ENCODE assay signal across 16 cellular contexts in the genomic region with DNA sequence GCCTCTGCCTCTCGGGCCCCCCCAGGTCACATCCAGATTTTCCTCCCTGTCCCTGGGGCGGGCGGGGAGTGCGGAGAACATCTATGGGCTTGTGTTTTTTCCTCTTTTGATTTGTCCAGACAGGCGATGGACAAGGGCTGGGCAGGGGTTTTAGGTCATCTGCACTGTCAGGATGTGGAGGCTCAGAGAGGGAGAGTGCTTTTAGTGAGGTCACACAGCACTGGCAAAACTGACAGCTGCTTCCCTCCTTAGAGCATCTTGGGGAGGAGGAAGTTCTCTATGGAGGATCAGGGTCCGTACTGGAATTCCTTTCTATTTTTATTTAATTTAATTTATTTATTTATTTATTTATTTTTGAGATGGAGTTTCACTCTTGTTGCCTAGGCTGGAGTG. TPM values are rescaled to one million over a fixed set of nuclear protein-coding genes. Genes with fewer than 3 reads are reported as not detected.
DNase-seq lines count a peak whose midpoint lies in the region; ATAC-seq, FAIRE-seq and TF ChIP-seq lines count a peak whose summit lies in the region.
"Had no signal": no experiment of that assay in that cellular context is flagged by ENCODE, and none has a peak within 500 bp of the region (broad histone marks: within the 10 kb centered on the region; RNA-seq: fewer than 3 reads in every experiment).

No MANE protein-coding gene starts in this region.

- FAIRE-seq in K562 (lab: Jason Lieb, UNC), result no peak
- FAIRE-seq: GM12891, islet of Langerhans had no signal

- no peak for DNase-seq in AG09309 (ENCODE audit: low read depth)
- DNase-seq in K562 (ENCODE audit: extremely low read depth in 1 of 4, low spot score in 3 of 4), result no peak
- DNase-seq in left lung, result no peak
- no peak for DNase-seq in stimulated activated CD4-positive, alpha-beta T cell treated with anti-CD3 and anti-CD28 coated beads, Interleukin-4, amount 100 ng/mL, for 24 hours
- DNase-seq in WERI-Rb-1, result no peak
- no peak for DNase-seq in kidney glomerular epithelial cell (lab: John Stamatoyannopoulos, UW)
- DNase-seq in activated naive CD4-positive, alpha-beta T cell treated with Interleukin-2 at 50 U/mL for 16 hours, result no peak
- DNase-seq: activated CD4-positive, alpha-beta T cell treated with anti-CD3 and anti-CD28 coated beads, Interleukin-2, amount 10 ng/mL, durations not matched to agents 24 days and 14 days; DMS79; NCI-H2029 treated with DMSO at 0.1 percent for 48 hours; NK-92 treated with Interleukin-12 subunit alpha and Interleukin-12 subunit beta, amount 100 ng/mL, for 24 hours; stimulated activated CD4-positive, alpha-beta T cell treated with anti-CD3 and anti-CD28 coated beads, Interleukin-4, amount 100 ng/mL, for 4 hours had no signal

- no peak overlapping the region for H3K4me2 ChIP-seq in K562 (ENCODE audit: insufficient read depth, low read length)

- no peak for ATAC-seq in K562
- ATAC-seq in left lung, result no peak

- intact Hi-C loops in K562 (cut with micrococcal nuclease), result no loop called here
- intact Hi-C loops in left lung (cut with DNase I), result no loop called here

- WGBS in K562 (ENCODE audit: insufficient coverage, low coverage, missing lambda C conversion rate), result 93% methylated on average over 6 of the region's 6 CpGs

- CTCF ChIA-PET in K562 (lab: Yijun Ruan, JAX; ENCODE audit: low intra/inter-chr PET ratio), result no interaction called here

- H3K36me3 ChIP-seq in K562 (ENCODE audit: control insufficient read depth, insufficient read depth, low read length) (peaks cover 58% of the 10 kb centered on the region; the same call in 2 of the 3 replicates), left lung (peaks cover 0 to 26% of the 10 kb centered on the region in 2 donors), skeletal muscle tissue (ENCODE audit: control insufficient read depth in 3 of 3, insufficient read depth in 3 of 3, low read length in 3 of 3) (peaks cover 0 to 2% (median 0%) of the 10 kb centered on the region in 3 donors), WERI-Rb-1 (peaks cover 19% of the 10 kb centered on the region)
- H3K36me3 ChIP-seq: cardiac muscle cell had no signal

- H3K9me3 ChIP-seq in K562 (replicated peaks; ENCODE audit: control insufficient read depth, insufficient read depth, low read depth, low read length), result no peaks in the 10 kb centered on the region
- no peaks in the 10 kb centered on the region for H3K9me3 ChIP-seq in left lung
- H3K9me3 ChIP-seq in skeletal muscle tissue (ENCODE audit: control insufficient read depth in 3 of 3, low read length in 3 of 3), result no peaks in the 10 kb centered on the region
- H3K9me3 ChIP-seq in WERI-Rb-1 (ENCODE audit: severe bottlenecking), result no peaks in the 10 kb centered on the region

- no peaks in the 10 kb centered on the region for H3K9me1 ChIP-seq in K562 (ENCODE audit: control insufficient read depth, insufficient read depth, low read length)

- no peak for TF ChIP-seq POLR2A in K562 (conservative IDR thresholded peaks at IDR 0.05)

- no peak for TF ChIP-seq CTCF in AG09309 (IDR thresholded peaks at IDR 0.05; ENCODE audit: control insufficient read depth, insufficient read depth, low read depth, low read length, missing control alignments)
- no peak for TF ChIP-seq CTCF in K562 (IDR thresholded peaks at IDR 0.05 in 2 of 3, conservative IDR thresholded peaks at IDR 0.05 in 1 of 3; ENCODE audit: insufficient read depth in 2 of 3, low read depth in 1 of 3, low read length in 3 of 3)
- no peak for TF ChIP-seq CTCF in left lung (IDR thresholded peaks at IDR 0.05)
- no peak for TF ChIP-seq CTCF in WERI-Rb-1 (IDR thresholded peaks at IDR 0.05; ENCODE audit: low read depth, low read length)

- no peak for TF ChIP-seq EP300 in K562 (IDR thresholded peaks at IDR 0.05; ENCODE audit: low read length)

- no peak overlapping the region for H2AFZ ChIP-seq in K562 (ENCODE audit: low read depth, low read length)

- H3K4me1 ChIP-seq in K562 (replicated peaks in 1 of 2; ENCODE audit: control insufficient read depth in 2 of 2, insufficient read depth in 2 of 2, low read length in 2 of 2) (peaks cover 0 to 33% of the 10 kb centered on the region in 2 experiments; a peak in 2 of 5 replicates), left lung (peaks cover 13 to 79% of the 10 kb centered on the region in 2 donors), skeletal muscle tissue (ENCODE audit: control insufficient read depth in 3 of 3, insufficient read depth in 3 of 3, low read length in 3 of 3) (peaks cover 51 to 76% (median 69%) of the 10 kb centered on the region in 3 donors)

- POLR2A ChIA-PET in K562 (lab: Yijun Ruan, JAX), result interaction anchor here (1.0 kb wide), 1 partner anchor 14 kb away, joined by 4 read pairs; no protein-coding TSS in a partner anchor

- H3K9ac ChIP-seq in K562 (ENCODE audit: insufficient read depth in 1 of 2, low read depth in 2 of 2, low read length in 2 of 2), result no peak overlapping the region
- H3K9ac ChIP-seq in skeletal muscle tissue (ENCODE audit: low read depth in 1 of 3, low read length in 3 of 3), result peak overlapping the region; percentile 82 to 95 (median 91)

- no peak overlapping the region for H3K27ac ChIP-seq in K562 (ENCODE audit: extremely low read depth, low read depth, low read length)
- peak overlapping the region; percentile 94 to 97 for H3K27ac ChIP-seq in left lung
- H3K27ac ChIP-seq in skeletal muscle tissue (ENCODE audit: low read depth, low read length), result peak overlapping the region; percentile 97
- H3K27ac ChIP-seq in WERI-Rb-1, result no peak overlapping the region

- H3K27me3 ChIP-seq in K562 (ENCODE audit: control insufficient read depth in 2 of 2, insufficient read depth in 2 of 2, low read length in 2 of 2) (no peaks in the 10 kb centered on the region), left lung (no peaks in the 10 kb centered on the region), skeletal muscle tissue (ENCODE audit: control insufficient read depth in 3 of 3, insufficient read depth in 3 of 3, low read length in 3 of 3) (no peaks in the 10 kb centered on the region), WERI-Rb-1 (ENCODE audit: insufficient read depth, low read depth, severe bottlenecking) (no peaks in the 10 kb centered on the region)
- H3K27me3 ChIP-seq: cardiac muscle cell had no signal

- in situ Hi-C loops in K562 (cut with MboI), result no loop called here

- peaks cover 86% of the 10 kb centered on the region for H3K79me2 ChIP-seq in K562 (ENCODE audit: control insufficient read depth, insufficient read depth, low read length)

- peak overlapping the region; percentile 37 for H3K4me3 ChIP-seq in AG09309 (ENCODE audit: control insufficient read depth, low read depth, low read length)
- H3K4me3 ChIP-seq in K562, result no peak overlapping the region
- peak overlapping the region in 1 of 2 donors; percentile 24 for H3K4me3 ChIP-seq in left lung
- peak overlapping the region; percentile 7 to 70 (median 60) for H3K4me3 ChIP-seq in skeletal muscle tissue (ENCODE audit: low read length in 3 of 3)
- no peak overlapping the region for H3K4me3 ChIP-seq in WERI-Rb-1 (ENCODE audit: low read depth, low read length)
- H3K4me3 ChIP-seq: cardiac muscle cell had no signal

- no TSS peak for BruUV-seq in K562 (replicated peaks; lab: Mats Ljungman, UMichigan)

- TF ChIP-seq RAD21 in K562 (CRISPR knock-in tag; conservative IDR thresholded peaks at IDR 0.05 in 1 of 2, IDR thresholded peaks at IDR 0.05 in 1 of 2), result no peak

- H4K20me1 ChIP-seq in K562 (replicated peaks; ENCODE audit: control insufficient read depth, insufficient read depth, low read length), result peaks cover 26% of the 10 kb centered on the region

TF ChIP-seq in K562, 482 proteins besides CTCF, POLR2A, EP300 and RAD21 (continues in another document):
- no peak for TF ChIP-seq ELF4 (CRISPR knock-in tag; IDR thresholded peaks at IDR 0.05)
- TF ChIP-seq ADNP (tag; IDR thresholded peaks at IDR 0.05), result 0 out of 2 replicates have a peak, but pooled peaks have one; percentile 35
- TF ChIP-seq BRF1 (IDR thresholded peaks at IDR 0.05; ENCODE audit: borderline replicate concordance, extremely low read depth, insufficient read length), result no peak
- TF ChIP-seq SAFB (IDR thresholded peaks at IDR 0.05; ENCODE audit: borderline replicate concordance, low read depth, low read length), result no peak
- TF ChIP-seq ZNF133 (CRISPR knock-in tag; IDR thresholded peaks at IDR 0.05), result no peak
- no peak for TF ChIP-seq ZNF77 (CRISPR knock-in tag; IDR thresholded peaks at IDR 0.05)
- TF ChIP-seq ZKSCAN3 (CRISPR knock-in tag; IDR thresholded peaks at IDR 0.05), result no peak
- TF ChIP-seq POLR2AphosphoS2 (IDR thresholded peaks at IDR 0.05; ENCODE audit: low read length), result no peak
- TF ChIP-seq TCFL5 (CRISPR knock-in tag; conservative IDR thresholded peaks at IDR 0.05), result no peak
- no peak for TF ChIP-seq ZNF184 (CRISPR knock-in tag; IDR thresholded peaks at IDR 0.05)
- TF ChIP-seq SIX5 (IDR thresholded peaks at IDR 0.05; ENCODE audit: borderline replicate concordance in 1 of 2, insufficient read depth in 1 of 2, low read depth in 1 of 2, low read length in 2 of 2), result no peak
- TF ChIP-seq HDGF (IDR thresholded peaks at IDR 0.05), result no peak

RNA-seq across cellular contexts. Expression of gene NFIC, which starts 38.9 kb away (rescaled TPM):
- total RNA-seq in K562 (2011; cell fraction: chromatin; rRNA removed; ENCODE audit: low replicate concordance), result 66.4 and 156 TPM in 2 replicates
- total RNA-seq in K562 (2011; cell fraction: nucleolus; rRNA removed), result 56.2 and 56.5 TPM in 2 replicates
- 46.9 and 54.0 TPM in 2 replicates for total RNA-seq in K562 (2011; cell fraction: nucleoplasm; rRNA removed)
- 14.1 and 15.7 TPM in 2 replicates for total RNA-seq in K562 (2014; rRNA removed)
- 3.0 and 3.7 TPM in 2 replicates for total RNA-seq in K562 (2014; rRNA removed; fragmentation: Illumina TruSeq; extraction: Trizol)
- 6.9 and 8.4 TPM in 2 replicates for total RNA-seq in K562 (2015; rRNA removed; fragmentation: Illumina TruSeq; extraction: Trizol)
- 57.3 and 62.1 TPM in 2 replicates for total RNA-seq in K562 (2021)
- 2.0 and 2.9 TPM in 2 replicates for polyA plus RNA-seq in K562 (2011; rRNA removed)
- 1.8 and 2.6 TPM in 2 replicates for polyA plus RNA-seq in K562 (2011; cell fraction: cytosol; rRNA removed)
- polyA plus RNA-seq in K562 (2011; cell fraction: nucleus; rRNA removed), result 13.2 and 19.2 TPM in 2 replicates
- 20.3 and 20.4 TPM in 2 replicates for polyA plus RNA-seq in K562 (2012)
- polyA plus RNA-seq in K562 (2014; fragmentation: Illumina TruSeq; extraction: Trizol), result 17.2 and 26.2 TPM in 2 replicates
- under 1 TPM; 0.71 to 0.99 TPM for polyA plus RNA-seq in K562 (2014; fragmentation: Nextera tagmentation; extraction: Ambion mirVana)
- polyA plus RNA-seq in K562 (2014; rRNA removed), result 14.1 and 15.9 TPM in 2 replicates
- 4.0 and 4.7 TPM in 2 replicates for polyA minus RNA-seq in K562 (2011; rRNA and poly(A)+ RNA removed)
- 14.5 and 19.9 TPM in 2 replicates for polyA minus RNA-seq in K562 (2011; cell fraction: cytosol; rRNA and poly(A)+ RNA removed)
- polyA minus RNA-seq in K562 (2011; cell fraction: nucleus; rRNA and poly(A)+ RNA removed), result 16.6 and 19.5 TPM in 2 replicates
- total RNA-seq in left lung, result 100 to 1,000 TPM; 138 to 163 TPM
- 8.4 TPM for total RNA-seq in skeletal muscle tissue

Comparison
In these comparisons a context has a peak if more than half of its experiments do, and no peak if none do; other contexts are left out.
1. H3K4me3 ChIP-seq: peak in AG09309 (single experiment) and skeletal muscle tissue (3 of 3); none in K562 (single experiment) and WERI-Rb-1 (single experiment).
2. H3K27ac ChIP-seq: peak in left lung (2 of 2) and skeletal muscle tissue (single experiment); none in K562 (single experiment) and WERI-Rb-1 (single experiment).
3. H3K9ac ChIP-seq: peak in skeletal muscle tissue (3 of 3); none in K562 (0 of 2).